ENCODE assay signal across 1 cellular context in the genomic region with DNA sequence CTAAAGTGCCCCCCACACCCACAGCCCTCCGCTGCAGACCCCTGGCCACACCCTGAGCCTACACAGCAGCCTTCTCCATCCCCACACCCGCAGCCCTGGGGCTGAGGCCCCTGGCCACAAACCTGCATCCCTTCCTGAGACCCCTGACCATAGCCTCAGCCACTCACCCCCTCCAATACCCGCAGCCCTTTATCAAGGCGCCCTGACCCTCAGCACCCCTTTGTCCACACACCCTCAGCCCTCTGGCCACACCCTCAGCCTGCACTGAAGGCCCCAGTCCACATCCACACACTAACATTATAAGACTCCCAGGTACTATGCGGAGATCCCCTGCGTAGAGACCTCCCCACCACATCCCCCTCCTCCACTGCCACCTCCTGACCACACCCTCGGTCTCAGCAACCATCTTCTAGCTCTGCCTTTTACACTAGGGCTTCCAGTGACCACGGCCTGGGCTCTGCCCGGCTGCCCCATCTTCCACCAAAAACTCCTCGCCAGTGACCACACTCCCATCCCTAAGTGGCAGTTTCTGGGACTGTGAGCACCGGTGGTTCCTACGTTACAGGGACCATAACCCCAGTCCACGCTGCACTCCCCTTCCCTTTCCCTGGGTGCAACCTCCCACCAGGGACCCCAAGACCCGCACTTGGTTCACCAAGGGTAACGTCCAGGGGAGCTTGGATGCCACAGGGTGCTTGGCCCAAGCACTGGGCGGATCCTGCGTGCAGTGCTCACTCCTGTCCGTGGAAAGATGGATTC.
TF ChIP-seq lines count a peak whose summit lies in the region.

No MANE protein-coding gene starts in this region.

TF ChIP-seq in WTC11, 78 proteins besides CTCF, POLR2A, EP300 and RAD21 (continued from another document):
- TF ChIP-seq ZNF512 (CRISPR knock-in tag; IDR thresholded peaks at IDR 0.05; ENCODE audit: borderline replicate concordance): no peak
- no peak for TF ChIP-seq GRHL2 (CRISPR knock-in tag; IDR thresholded peaks at IDR 0.05; ENCODE audit: insufficient replicate concordance, severe bottlenecking)
- TF ChIP-seq NFE2L1 (CRISPR knock-in tag; IDR thresholded peaks at IDR 0.05): no peak
- no peak for TF ChIP-seq RELA (CRISPR knock-in tag; IDR thresholded peaks at IDR 0.05; ENCODE audit: borderline replicate concordance)
TF ChIP-seq in WTC11: peak in this region for 0.
